Comparison of ENCODE assay signal across 23 cellular contexts in genomic region chr14:52619692-52620091, GRCh38.
"Had no signal": no experiment of that assay in that cellular context is flagged by ENCODE, and none has a peak within 500 bp of the region (broad histone marks: within the 10 kb centered on the region; RNA-seq: fewer than 3 reads in every experiment).

No MANE protein-coding gene starts in this region.

- DNase-seq: dermis blood vessel endothelial cell; dorsolateral prefrontal cortex; effector CD4-positive, alpha-beta T cell; effector memory CD4-positive, alpha-beta T cell; foreskin keratinocyte; heart left ventricle; hypothalamus; immature natural killer cell; left cardiac atrium; left lung; left ventricle myocardium superior; lower lobe of right lung; mesenchymal stem cell; mucosa of descending colon; naive B cell; naive thymus-derived CD8-positive, alpha-beta T cell had no signal

- H3K4me1 ChIP-seq: esophagus muscularis mucosa, foreskin keratinocyte, gastroesophageal sphincter, heart left ventricle, left lung, lower lobe of right lung had no signal

- H3K4me3 ChIP-seq: coronary artery, dorsolateral prefrontal cortex, esophagus muscularis mucosa, gastroesophageal sphincter, heart left ventricle, hepatocyte, left lung, lower lobe of right lung, mucosa of descending colon had no signal

- H3K4me2 ChIP-seq: hepatocyte had no signal

- FAIRE-seq: endothelial cell of umbilical vein, frontal cortex, keratinocyte had no signal

- H3K79me2 ChIP-seq: hepatocyte had no signal

- H2AFZ ChIP-seq: hepatocyte had no signal

- H3K27me3 ChIP-seq: dorsolateral prefrontal cortex, esophagus muscularis mucosa, foreskin keratinocyte, gastroesophageal sphincter, heart left ventricle, hepatocyte, left lung had no signal

- ATAC-seq: foreskin keratinocyte; gastroesophageal sphincter; heart left ventricle; left cardiac atrium; left lung; left ventricle myocardium superior; lower lobe of right lung; mucosa of descending colon; naive thymus-derived CD8-positive, alpha-beta T cell had no signal

- H3K27ac ChIP-seq: coronary artery, dorsolateral prefrontal cortex, esophagus muscularis mucosa, foreskin keratinocyte, gastroesophageal sphincter, heart left ventricle, hepatocyte, left lung, lower lobe of right lung had no signal

- H3K36me3 ChIP-seq: esophagus muscularis mucosa, gastroesophageal sphincter, heart left ventricle, left lung, lower lobe of right lung had no signal

- H3K9me3 ChIP-seq: esophagus muscularis mucosa, gastroesophageal sphincter, heart left ventricle, left lung, lower lobe of right lung, mucosa of descending colon had no signal
